ENCODE assay signal across 10 cellular contexts in the genomic region with DNA sequence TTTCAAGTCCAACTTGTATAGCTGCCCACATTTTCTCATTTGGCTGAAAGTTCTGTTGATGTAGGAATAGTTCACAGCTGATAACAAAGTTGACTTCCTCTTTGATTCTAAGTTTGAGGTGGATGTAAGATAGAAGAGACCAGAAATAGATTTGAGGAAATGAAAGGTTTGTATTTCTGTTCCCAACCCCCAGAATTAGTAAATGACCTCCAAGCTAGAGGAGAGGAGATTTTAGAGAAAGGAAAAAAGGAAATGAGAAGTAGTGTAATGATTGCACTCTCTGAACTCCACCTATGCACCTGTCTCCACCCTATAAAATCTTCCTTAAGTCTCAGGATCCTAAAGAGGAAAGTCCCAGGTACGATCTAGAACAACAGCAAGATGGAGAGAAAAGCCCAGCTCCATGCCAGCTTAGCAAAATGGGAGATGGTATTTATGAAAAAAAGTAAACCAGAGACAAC.
DNase-seq lines count a peak whose midpoint lies in the region; ATAC-seq, FAIRE-seq and TF ChIP-seq lines count a peak whose summit lies in the region.
"Had no signal": no experiment of that assay in that cellular context is flagged by ENCODE, and none has a peak within 500 bp of the region (broad histone marks: within the 10 kb centered on the region; RNA-seq: fewer than 3 reads in every experiment).

No MANE protein-coding gene starts in this region.

- H3K27ac ChIP-seq in left lung = no peak overlapping the region

- ATAC-seq in GM19023 (IDR thresholded peaks at IDR 0.05; ENCODE audit: unreplicated experiment) (peak; percentile 78), HG02642 (IDR thresholded peaks at IDR 0.05; ENCODE audit: poor library complexity, unreplicated experiment) (peak; percentile 84), HG03520 (IDR thresholded peaks at IDR 0.05; ENCODE audit: unreplicated experiment) (peak; percentile 87), left lobe of liver (no peak), left lung (no peak)

- intact Hi-C loops in left lung (cut with DNase I) = no loop called here

- no peaks in the 10 kb centered on the region for H3K27me3 ChIP-seq in left lung

- H3K9me3 ChIP-seq in left lung = no peaks in the 10 kb centered on the region

- no peak overlapping the region for H3K4me3 ChIP-seq in left lung

- DNase-seq in globus pallidus (ENCODE audit: low spot score) (peak; percentile 3), middle frontal gyrus (ENCODE audit: extremely low spot score, low spot score) (no peak), left lobe of liver (ENCODE audit: low spot score) (no peak), left lung (no peak), frontal cortex (ENCODE audit: low spot score in 2 of 2) (no peak)
- DNase-seq: DND-41, NCI-H2171 treated with DMSO at 0.1 percent for 48 hours had no signal

- H3K36me3 ChIP-seq in left lung = no peaks in the 10 kb centered on the region

- no peak for TF ChIP-seq CTCF in left lung (IDR thresholded peaks at IDR 0.05)

- no peak for FAIRE-seq in frontal cortex (lab: Jason Lieb, UNC)

- no peaks in the 10 kb centered on the region for H3K4me1 ChIP-seq in left lung

Comparison
In these comparisons a context has a peak if more than half of its experiments do, and no peak if none do; other contexts are left out.
1. ATAC-seq: peak in GM19023 (single experiment), HG02642 (single experiment) and HG03520 (single experiment); none in left lobe of liver (single experiment) and left lung (single experiment).